In the genomic region with DNA sequence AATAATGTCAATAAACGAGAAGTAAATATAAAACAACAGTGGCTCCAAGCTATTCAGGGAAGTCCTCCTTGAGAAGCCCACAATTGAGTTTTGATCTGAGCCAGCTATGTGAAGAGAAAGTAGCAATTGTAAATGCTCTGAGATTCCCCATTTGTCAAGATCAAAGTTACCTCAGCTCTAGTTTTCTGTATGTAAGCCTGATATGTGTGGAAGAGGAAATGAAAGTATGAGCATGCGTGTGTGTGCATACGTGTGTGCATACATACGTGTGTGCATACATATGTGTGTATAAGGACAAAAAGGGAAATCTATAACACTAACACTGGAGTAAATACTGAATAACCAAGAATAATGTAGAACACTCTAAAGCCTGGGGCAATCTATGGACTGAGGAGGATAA, we compare ENCODE assay signal across 1 cellular context.
TF ChIP-seq lines count a peak whose summit lies in the region.

No MANE protein-coding gene starts in this region.

TF ChIP-seq in GM12878, 131 proteins besides CTCF, POLR2A, EP300 and RAD21 (continues in another document):
- TF ChIP-seq ESRRA (IDR thresholded peaks at IDR 0.05; ENCODE audit: low read length) (no peak), EED (IDR thresholded peaks at IDR 0.05; ENCODE audit: low read depth) (no peak), MYC (IDR thresholded peaks at IDR 0.05; ENCODE audit: insufficient read depth, insufficient read length, insufficient replicate concordance, low read length, severe bottlenecking) (no peak), NR2C1 (IDR thresholded peaks at IDR 0.05) (no peak), ZBED1 (IDR thresholded peaks at IDR 0.05; ENCODE audit: borderline replicate concordance) (no peak), PRDM15 (CRISPR knock-in tag; IDR thresholded peaks at IDR 0.05) (no peak), GATAD2B (conservative IDR thresholded peaks at IDR 0.05; ENCODE audit: low read depth) (no peak), MXI1 (IDR thresholded peaks at IDR 0.05; ENCODE audit: low read depth, low read length) (no peak), PAX8 (IDR thresholded peaks at IDR 0.05) (peak; percentile 96), NFYA (IDR thresholded peaks at IDR 0.05; ENCODE audit: borderline replicate concordance, low read depth, low read length) (no peak), NBN (IDR thresholded peaks at IDR 0.05) (peak; percentile 63; the same call in 1 of the 2 replicates), HCFC1 (IDR thresholded peaks at IDR 0.05; ENCODE audit: low read length) (no peak), NR2F1 (conservative IDR thresholded peaks at IDR 0.05) (no peak), BCL11A (IDR thresholded peaks at IDR 0.05; ENCODE audit: low read depth, low read length) (peak; percentile 71), RELA (IDR thresholded peaks at IDR 0.05; ENCODE audit: borderline replicate concordance, partially characterized antibody) (no peak), KDM1A (IDR thresholded peaks at IDR 0.05; ENCODE audit: borderline replicate concordance) (no peak), RFX5 (IDR thresholded peaks at IDR 0.05; ENCODE audit: low read depth, low read length) (no peak), TBL1XR1 (IDR thresholded peaks at IDR 0.05; ENCODE audit: low read depth, low read length) (no peak; the same call in 1 of the 2 replicates), ZBTB33 (IDR thresholded peaks at IDR 0.05) (no peak), IKZF1 (conservative IDR thresholded peaks at IDR 0.05) (0 out of 2 replicates have a peak, but pooled peaks have one; percentile 53), SPI1 (IDR thresholded peaks at IDR 0.05; ENCODE audit: borderline replicate concordance, insufficient read depth, low read depth, low read length) (peak; percentile 89), SP1 (IDR thresholded peaks at IDR 0.05; ENCODE audit: low read depth, low read length) (no peak), SUZ12 (IDR thresholded peaks at IDR 0.05; ENCODE audit: unreplicated experiment) (no peak), FOXM1 (IDR thresholded peaks at IDR 0.05; ENCODE audit: low read depth, low read length) (0 out of 2 replicates have a peak, but pooled peaks have one; percentile 28), SUPT20H (IDR thresholded peaks at IDR 0.05; ENCODE audit: borderline replicate concordance, control insufficient read depth, low read depth, low read length) (no peak), CHD1 (IDR thresholded peaks at IDR 0.05; ENCODE audit: low read depth, low read length) (no peak), NKRF (conservative IDR thresholded peaks at IDR 0.05) (no peak), IRF5 (IDR thresholded peaks at IDR 0.05; ENCODE audit: borderline replicate concordance) (no peak), ZZZ3 (IDR thresholded peaks at IDR 0.05; ENCODE audit: control insufficient read depth, insufficient read length, low read depth) (no peak), CEBPB (IDR thresholded peaks at IDR 0.05; ENCODE audit: borderline replicate concordance in 1 of 2, low read depth in 2 of 2, low read length in 2 of 2) (no peak), PAX5 (IDR thresholded peaks at IDR 0.05; ENCODE audit: borderline replicate concordance, low read depth, low read length) (no peak), YBX1 (IDR thresholded peaks at IDR 0.05) (no peak), EZH2 (IDR thresholded peaks at IDR 0.05; ENCODE audit: borderline replicate concordance, control insufficient read depth, low read depth, low read length) (no peak), ETV6 (conservative IDR thresholded peaks at IDR 0.05 in 1 of 2, IDR thresholded peaks at IDR 0.05 in 1 of 2; ENCODE audit: borderline replicate concordance in 1 of 2, low read depth in 1 of 2) (peak in 1 of 2 experiments; percentile 52; a peak in 1 of 4 replicates), HDGF (IDR thresholded peaks at IDR 0.05) (no peak), ATF3 (IDR thresholded peaks at IDR 0.05; ENCODE audit: borderline replicate concordance, extremely low read depth, low read depth, low read length) (no peak), FOXK2 (IDR thresholded peaks at IDR 0.05) (no peak), ZNF274 (IDR thresholded peaks at IDR 0.05; ENCODE audit: insufficient read depth, insufficient read length) (no peak), HDAC2 (IDR thresholded peaks at IDR 0.05) (no peak)
- TF ChIP-seq, protein P1, sequence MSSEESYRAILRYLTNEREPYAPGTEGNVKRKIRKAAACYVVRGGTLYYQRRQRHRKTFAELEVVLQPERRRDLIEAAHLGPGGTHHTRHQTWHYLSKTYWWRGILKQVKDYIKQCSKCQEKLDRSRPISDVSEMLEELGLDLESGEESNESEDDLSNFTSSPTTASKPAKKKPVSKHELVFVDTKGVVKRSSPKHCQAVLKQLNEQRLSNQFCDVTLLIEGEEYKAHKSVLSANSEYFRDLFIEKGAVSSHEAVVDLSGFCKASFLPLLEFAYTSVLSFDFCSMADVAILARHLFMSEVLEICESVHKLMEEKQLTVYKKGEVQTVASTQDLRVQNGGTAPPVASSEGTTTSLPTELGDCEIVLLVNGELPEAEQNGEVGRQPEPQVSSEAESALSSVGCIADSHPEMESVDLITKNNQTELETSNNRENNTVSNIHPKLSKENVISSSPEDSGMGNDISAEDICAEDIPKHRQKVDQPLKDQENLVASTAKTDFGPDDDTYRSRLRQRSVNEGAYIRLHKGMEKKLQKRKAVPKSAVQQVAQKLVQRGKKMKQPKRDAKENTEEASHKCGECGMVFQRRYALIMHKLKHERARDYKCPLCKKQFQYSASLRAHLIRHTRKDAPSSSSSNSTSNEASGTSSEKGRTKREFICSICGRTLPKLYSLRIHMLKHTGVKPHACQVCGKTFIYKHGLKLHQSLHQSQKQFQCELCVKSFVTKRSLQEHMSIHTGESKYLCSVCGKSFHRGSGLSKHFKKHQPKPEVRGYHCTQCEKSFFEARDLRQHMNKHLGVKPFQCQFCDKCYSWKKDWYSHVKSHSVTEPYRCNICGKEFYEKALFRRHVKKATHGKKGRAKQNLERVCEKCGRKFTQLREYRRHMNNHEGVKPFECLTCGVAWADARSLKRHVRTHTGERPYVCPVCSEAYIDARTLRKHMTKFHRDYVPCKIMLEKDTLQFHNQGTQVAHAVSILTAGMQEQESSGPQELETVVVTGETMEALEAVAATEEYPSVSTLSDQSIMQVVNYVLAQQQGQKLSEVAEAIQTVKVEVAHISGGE (CRISPR knock-in tag; IDR thresholded peaks at IDR 0.05) = no peak
- TF ChIP-seq, protein P2, sequence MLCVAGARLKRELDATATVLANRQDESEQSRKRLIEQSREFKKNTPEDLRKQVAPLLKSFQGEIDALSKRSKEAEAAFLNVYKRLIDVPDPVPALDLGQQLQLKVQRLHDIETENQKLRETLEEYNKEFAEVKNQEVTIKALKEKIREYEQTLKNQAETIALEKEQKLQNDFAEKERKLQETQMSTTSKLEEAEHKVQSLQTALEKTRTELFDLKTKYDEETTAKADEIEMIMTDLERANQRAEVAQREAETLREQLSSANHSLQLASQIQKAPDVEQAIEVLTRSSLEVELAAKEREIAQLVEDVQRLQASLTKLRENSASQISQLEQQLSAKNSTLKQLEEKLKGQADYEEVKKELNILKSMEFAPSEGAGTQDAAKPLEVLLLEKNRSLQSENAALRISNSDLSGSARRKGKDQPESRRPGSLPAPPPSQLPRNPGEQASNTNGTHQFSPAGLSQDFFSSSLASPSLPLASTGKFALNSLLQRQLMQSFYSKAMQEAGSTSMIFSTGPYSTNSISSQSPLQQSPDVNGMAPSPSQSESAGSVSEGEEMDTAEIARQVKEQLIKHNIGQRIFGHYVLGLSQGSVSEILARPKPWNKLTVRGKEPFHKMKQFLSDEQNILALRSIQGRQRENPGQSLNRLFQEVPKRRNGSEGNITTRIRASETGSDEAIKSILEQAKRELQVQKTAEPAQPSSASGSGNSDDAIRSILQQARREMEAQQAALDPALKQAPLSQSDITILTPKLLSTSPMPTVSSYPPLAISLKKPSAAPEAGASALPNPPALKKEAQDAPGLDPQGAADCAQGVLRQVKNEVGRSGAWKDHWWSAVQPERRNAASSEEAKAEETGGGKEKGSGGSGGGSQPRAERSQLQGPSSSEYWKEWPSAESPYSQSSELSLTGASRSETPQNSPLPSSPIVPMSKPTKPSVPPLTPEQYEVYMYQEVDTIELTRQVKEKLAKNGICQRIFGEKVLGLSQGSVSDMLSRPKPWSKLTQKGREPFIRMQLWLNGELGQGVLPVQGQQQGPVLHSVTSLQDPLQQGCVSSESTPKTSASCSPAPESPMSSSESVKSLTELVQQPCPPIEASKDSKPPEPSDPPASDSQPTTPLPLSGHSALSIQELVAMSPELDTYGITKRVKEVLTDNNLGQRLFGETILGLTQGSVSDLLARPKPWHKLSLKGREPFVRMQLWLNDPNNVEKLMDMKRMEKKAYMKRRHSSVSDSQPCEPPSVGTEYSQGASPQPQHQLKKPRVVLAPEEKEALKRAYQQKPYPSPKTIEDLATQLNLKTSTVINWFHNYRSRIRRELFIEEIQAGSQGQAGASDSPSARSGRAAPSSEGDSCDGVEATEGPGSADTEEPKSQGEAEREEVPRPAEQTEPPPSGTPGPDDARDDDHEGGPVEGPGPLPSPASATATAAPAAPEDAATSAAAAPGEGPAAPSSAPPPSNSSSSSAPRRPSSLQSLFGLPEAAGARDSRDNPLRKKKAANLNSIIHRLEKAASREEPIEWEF (IDR thresholded peaks at IDR 0.05; ENCODE audit: insufficient replicate concordance, low read depth, low read length) = no peak
